In the genomic region with DNA sequence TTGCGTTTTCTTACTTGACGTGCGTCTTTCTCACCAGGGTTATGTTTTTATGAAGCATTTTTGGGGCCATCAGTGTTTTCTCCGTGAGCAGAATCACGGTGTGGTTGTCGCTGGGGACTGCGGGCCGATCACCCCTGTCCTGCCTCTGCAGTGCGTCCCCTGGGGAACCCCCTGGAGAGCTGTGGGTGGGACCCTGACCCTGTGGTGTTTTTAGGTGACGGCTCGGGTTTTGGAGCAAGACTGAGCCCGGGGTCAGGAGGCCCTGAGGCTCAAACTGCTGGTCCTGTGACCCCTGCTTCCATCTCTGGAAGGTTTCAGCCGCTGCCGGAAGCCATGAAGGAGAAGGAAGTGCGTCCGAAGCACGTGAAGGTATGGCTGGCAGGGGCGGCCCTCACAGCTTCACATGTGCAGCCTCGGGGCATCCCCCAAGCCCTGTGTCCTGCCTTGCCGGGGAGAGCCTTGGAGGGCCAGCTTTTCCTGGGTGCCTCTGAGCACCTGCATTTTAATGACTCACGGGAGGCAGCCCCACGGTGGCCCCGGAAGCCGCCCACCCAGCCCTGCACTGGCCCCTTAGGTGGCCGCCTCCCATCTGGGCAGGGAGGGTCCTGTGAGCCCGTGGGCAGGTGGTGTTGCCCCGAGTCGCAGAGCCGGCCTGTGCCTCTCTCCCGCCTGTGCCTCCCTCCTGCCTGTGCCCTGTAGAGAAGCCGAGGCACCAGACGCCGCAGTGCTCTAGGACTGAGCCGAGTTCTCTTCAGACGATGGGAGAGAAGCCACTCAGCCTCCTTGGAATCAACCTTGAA, we compare ENCODE assay signal across 1 cellular context.
TF ChIP-seq lines count a peak whose summit lies in the region.

No MANE protein-coding gene starts in this region.

TF ChIP-seq in H1, 55 proteins besides CTCF, POLR2A, EP300 and RAD21:
- TF ChIP-seq SP4 (IDR thresholded peaks at IDR 0.05; ENCODE audit: low read length) (no peak), SIX5 (IDR thresholded peaks at IDR 0.05; ENCODE audit: low read depth, low read length) (no peak), BCL11A (IDR thresholded peaks at IDR 0.05; ENCODE audit: low read depth in 2 of 2, low read length in 2 of 2) (no peak), EZH2 (IDR thresholded peaks at IDR 0.05; ENCODE audit: low read depth, low read length, severe bottlenecking) (no peak), SIN3A (conservative IDR thresholded peaks at IDR 0.05 in 1 of 2, IDR thresholded peaks at IDR 0.05 in 1 of 2; ENCODE audit: low read depth in 1 of 2, low read length in 2 of 2) (no peak)
